ENCODE assay signal across 8 cellular contexts in genomic region chrX:34365482-34365881, GRCh38.
DNase-seq lines count a peak whose midpoint lies in the region; ATAC-seq, FAIRE-seq and TF ChIP-seq lines count a peak whose summit lies in the region.

No MANE protein-coding gene starts in this region.

- no peak overlapping the region for H3K27ac ChIP-seq in mesenchymal stem cell (ENCODE audit: low read length, poor library complexity, severe bottlenecking)

- H2BK5ac ChIP-seq in mesenchymal stem cell (ENCODE audit: low read depth, low read length, poor library complexity, severe bottlenecking): no peak overlapping the region

- no peak overlapping the region for H2BK120ac ChIP-seq in mesenchymal stem cell (ENCODE audit: low read depth, low read length)

- H3K27me3 Mint-ChIP-seq in activated CD4-positive, alpha-beta memory T cell treated with anti-CD3 and anti-CD28 coated beads, Interleukin-2, amount 10 ng/mL, durations not matched to agents 7 days and 5 days: no peaks in the 10 kb centered on the region

- POLR2A ChIA-PET in activated CD4-positive, alpha-beta memory T cell treated with anti-CD3 and anti-CD28 coated beads, Interleukin-2, amount 10 ng/mL, durations not matched to agents 7 days and 5 days (lab: Charles Lee): no interaction called here

- no peak overlapping the region for H3K27ac Mint-ChIP-seq in activated CD4-positive, alpha-beta memory T cell treated with anti-CD3 and anti-CD28 coated beads, Interleukin-2, amount 10 ng/mL, durations not matched to agents 7 days and 5 days

- no peaks in the 10 kb centered on the region for H3K9me3 Mint-ChIP-seq in activated CD4-positive, alpha-beta memory T cell treated with anti-CD3 and anti-CD28 coated beads, Interleukin-2, amount 10 ng/mL, durations not matched to agents 7 days and 5 days

- no peak overlapping the region for H2AK5ac ChIP-seq in mesenchymal stem cell (ENCODE audit: low read length, severe bottlenecking)

- H3K36me3 ChIP-seq in bronchial epithelial cell (ENCODE audit: control insufficient read depth, insufficient read depth, low read length) (no peaks in the 10 kb centered on the region), mesenchymal stem cell (ENCODE audit: control insufficient read depth in 1 of 2, insufficient read depth in 2 of 2, low read depth in 1 of 2, low read length in 2 of 2) (no peaks in the 10 kb centered on the region)

- TF ChIP-seq CTCF in LNCaP clone FGC (IDR thresholded peaks at IDR 0.05; ENCODE audit: control insufficient read depth, extremely low read depth, insufficient read depth) (peak; percentile 71), bronchial epithelial cell (IDR thresholded peaks at IDR 0.05; ENCODE audit: insufficient read depth, low read length, severe bottlenecking) (peak; percentile 20)

- H3K14ac ChIP-seq in mesenchymal stem cell (ENCODE audit: low read length in 2 of 2): no peak overlapping the region

- H3K9ac ChIP-seq in mesenchymal stem cell (ENCODE audit: low read length): no peak overlapping the region

- H3K4me3 Mint-ChIP-seq in activated CD4-positive, alpha-beta memory T cell treated with anti-CD3 and anti-CD28 coated beads, Interleukin-2, amount 10 ng/mL, durations not matched to agents 7 days and 5 days: no peak overlapping the region

- H3K4me2 ChIP-seq in mesenchymal stem cell (ENCODE audit: low read length, poor library complexity, severe bottlenecking): no peak overlapping the region

- H3K79me1 ChIP-seq in mesenchymal stem cell (replicated peaks; ENCODE audit: low read length, poor library complexity, severe bottlenecking): no peaks in the 10 kb centered on the region

- no peaks in the 10 kb centered on the region for H3K36me3 Mint-ChIP-seq in activated CD4-positive, alpha-beta memory T cell treated with anti-CD3 and anti-CD28 coated beads, Interleukin-2, amount 10 ng/mL, durations not matched to agents 7 days and 5 days (ENCODE audit: low read depth)

- H3K18ac ChIP-seq in mesenchymal stem cell (ENCODE audit: low read depth in 1 of 2, low read length in 2 of 2): no peak overlapping the region

- no peaks in the 10 kb centered on the region for H3K9me3 ChIP-seq in mesenchymal stem cell (ENCODE audit: control insufficient read depth, low read length)

- no peak overlapping the region for H2AFZ ChIP-seq in mesenchymal stem cell (ENCODE audit: low read depth, low read length)

- H3K4ac ChIP-seq in mesenchymal stem cell (ENCODE audit: low read depth in 1 of 2, low read length in 2 of 2): no peak overlapping the region

- no peak overlapping the region for H4K91ac ChIP-seq in mesenchymal stem cell (ENCODE audit: low read length)

- H3K4me1 ChIP-seq in mesenchymal stem cell (ENCODE audit: control insufficient read depth, insufficient read depth, low read depth, low read length): no peaks in the 10 kb centered on the region

- CTCF ChIA-PET in activated CD4-positive, alpha-beta memory T cell treated with anti-CD3 and anti-CD28 coated beads, Interleukin-2, amount 10 ng/mL, durations not matched to agents 7 days and 5 days (lab: Charles Lee): no interaction called here

- no peak overlapping the region for H2BK12ac ChIP-seq in mesenchymal stem cell (ENCODE audit: low read length in 2 of 2)

- H4K8ac ChIP-seq in mesenchymal stem cell (ENCODE audit: low read length): no peak overlapping the region

- DNase-seq in D341Med (ENCODE audit: low spot score): peak; percentile 16
- DNase-seq in LNCaP clone FGC (ENCODE audit: low read depth): peak; percentile 31
- DNase-seq in bronchial epithelial cell (ENCODE audit: low read depth): peak; percentile 32
- peak; percentile 22 for DNase-seq in mesenchymal stem cell
- no peak for DNase-seq in KG1 (lab: John Stamatoyannopoulos, UW)
- DNase-seq in activated CD4-positive, alpha-beta T cell treated with anti-CD3 and anti-CD28 coated beads for 1 hour: no peak
- no peak for DNase-seq in activated CD4-positive, alpha-beta memory T cell treated with anti-CD3 and anti-CD28 coated beads, Interleukin-2, amount 10 ng/mL, durations not matched to agents 7 days and 5 days

- H3K27me3 ChIP-seq in bronchial epithelial cell (ENCODE audit: control insufficient read depth, insufficient read depth, low read length) (no peaks in the 10 kb centered on the region), mesenchymal stem cell (ENCODE audit: control insufficient read depth in 1 of 2, insufficient read depth in 1 of 2, low read length in 2 of 2) (no peaks in the 10 kb centered on the region)

- no peak for FAIRE-seq in bronchial epithelial cell (lab: Jason Lieb, UNC)

- no peak for ATAC-seq in HG03571 (IDR thresholded peaks at IDR 0.05; ENCODE audit: unreplicated experiment)

- H2BK15ac ChIP-seq in mesenchymal stem cell (ENCODE audit: low read depth, poor library complexity, severe bottlenecking): no peak overlapping the region

- no peaks in the 10 kb centered on the region for H3K4me1 Mint-ChIP-seq in activated CD4-positive, alpha-beta memory T cell treated with anti-CD3 and anti-CD28 coated beads, Interleukin-2, amount 10 ng/mL, durations not matched to agents 7 days and 5 days

- WGBS in mesenchymal stem cell: 13% methylated on average over 1 of the region's 5 CpGs

- no peak overlapping the region for H3K23ac ChIP-seq in mesenchymal stem cell (ENCODE audit: low read length in 2 of 2)

- no peak overlapping the region for H3K4me3 ChIP-seq in LNCaP clone FGC (ENCODE audit: low read depth, low read length)
- H3K4me3 ChIP-seq in bronchial epithelial cell (ENCODE audit: low read depth, low read length): no peak overlapping the region
- H3K4me3 ChIP-seq in mesenchymal stem cell (ENCODE audit: insufficient read depth in 1 of 2, low read depth in 1 of 2, low read length in 2 of 2): no peak overlapping the region

Comparison
In these comparisons a context has a peak if more than half of its experiments do, and no peak if none do; other contexts are left out.
1. DNase-seq: peak in D341Med (single experiment), LNCaP clone FGC (single experiment), bronchial epithelial cell (single experiment) and mesenchymal stem cell (single experiment); none in KG1 (single experiment), activated CD4-positive, alpha-beta T cell treated with anti-CD3 and anti-CD28 coated beads for 1 hour (single experiment) and activated CD4-positive, alpha-beta memory T cell treated with anti-CD3 and anti-CD28 coated beads, Interleukin-2, amount 10 ng/mL, durations not matched to agents 7 days and 5 days (single experiment).